ENCODE assay signal across 10 cellular contexts in the genomic region with DNA sequence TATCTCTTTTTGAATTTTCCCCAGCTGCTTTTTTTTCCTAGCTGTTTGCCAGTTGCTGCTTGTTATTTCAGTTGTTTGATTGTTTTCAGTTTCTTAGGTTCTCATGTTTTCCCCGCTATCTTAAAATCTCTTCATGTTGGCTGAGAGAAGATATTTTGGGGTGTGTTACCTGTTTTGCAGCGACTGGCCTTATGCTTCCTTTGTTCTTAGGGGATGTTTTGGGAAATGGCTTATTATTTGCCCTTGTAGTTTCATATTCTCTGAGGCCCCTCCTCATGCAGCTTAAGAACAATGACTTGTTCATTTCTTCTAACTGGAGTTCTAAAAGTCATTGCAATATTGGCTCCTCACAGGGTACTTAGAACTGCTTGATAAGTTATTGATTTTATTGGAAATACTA. TPM values are rescaled to one million over a fixed set of nuclear protein-coding genes. Genes with fewer than 3 reads are reported as not detected.
DNase-seq lines count a peak whose midpoint lies in the region; ATAC-seq and TF ChIP-seq lines count a peak whose summit lies in the region.
"Not testable (repeated sequence)": the region's sequence is repeated elsewhere in the genome, so short reads cannot be mapped to it uniquely, and the experiment has no call there.
"Had no signal": no experiment of that assay in that cellular context is flagged by ENCODE, and none has a peak within 500 bp of the region (broad histone marks: within the 10 kb centered on the region; RNA-seq: fewer than 3 reads in every experiment).

No MANE protein-coding gene starts in this region.

- peaks cover 15% of the 10 kb centered on the region for H3K36me3 Mint-ChIP-seq in CD8-positive, alpha-beta T cell
- H3K36me3 Mint-ChIP-seq in activated CD4-positive, alpha-beta T cell treated with anti-CD3 and anti-CD28 coated beads, Interleukin-2, amount 10 ng/mL, durations not matched to agents 24 days and 14 days (ENCODE audit: low read depth) = peaks cover 19% of the 10 kb centered on the region
- H3K36me3 Mint-ChIP-seq in activated CD8-positive, alpha-beta memory T cell treated with anti-CD3 and anti-CD28 coated beads, Interleukin-2, amount 10 ng/mL, durations not matched to agents 7 days and 5 days = peaks cover 18% of the 10 kb centered on the region
- peaks cover 48% of the 10 kb centered on the region for H3K36me3 Mint-ChIP-seq in activated naive CD4-positive, alpha-beta T cell treated with anti-CD3 and anti-CD28 coated beads, Interleukin-2, amount 10 ng/mL, durations not matched to agents 7 days and 5 days
- H3K36me3 Mint-ChIP-seq in naive thymus-derived CD8-positive, alpha-beta T cell = peaks cover 5 to 23% (median 18%) of the 10 kb centered on the region in 3 donors

- H3K36me3 ChIP-seq in CD8-positive, alpha-beta T cell (ENCODE audit: insufficient read depth, low read length); body of pancreas (replicated peaks in 1 of 2; ENCODE audit: insufficient read depth in 1 of 2, low read depth in 2 of 2); heart left ventricle: not testable (repeated sequence)

- not testable (repeated sequence) for H3K27ac ChIP-seq in CD8-positive, alpha-beta T cell (ENCODE audit: low read depth, low read length); body of pancreas
- peak overlapping the region in 10 of 12 donors; percentile 10 to 75 (median 55) for H3K27ac ChIP-seq in heart left ventricle

- H3K4me3 ChIP-seq in CD8-positive, alpha-beta T cell (ENCODE audit: low read depth, low read length); body of pancreas; heart left ventricle: not testable (repeated sequence)

- peaks cover 14% of the 10 kb centered on the region for H3K9me3 Mint-ChIP-seq in CD8-positive, alpha-beta T cell
- H3K9me3 Mint-ChIP-seq in activated CD4-positive, alpha-beta T cell treated with anti-CD3 and anti-CD28 coated beads, Interleukin-2, amount 10 ng/mL, durations not matched to agents 24 days and 14 days = peaks cover 14% of the 10 kb centered on the region
- not testable (repeated sequence) for H3K9me3 Mint-ChIP-seq in activated CD8-positive, alpha-beta memory T cell treated with anti-CD3 and anti-CD28 coated beads, Interleukin-2, amount 10 ng/mL, durations not matched to agents 7 days and 5 days (ENCODE audit: low read depth)
- peaks cover 51% of the 10 kb centered on the region for H3K9me3 Mint-ChIP-seq in activated naive CD4-positive, alpha-beta T cell treated with anti-CD3 and anti-CD28 coated beads, Interleukin-2, amount 10 ng/mL, durations not matched to agents 7 days and 5 days
- H3K9me3 Mint-ChIP-seq in naive thymus-derived CD8-positive, alpha-beta T cell = peaks cover 0 to 32% (median 12%) of the 10 kb centered on the region in 9 donors

- CTCF ChIA-PET in CD8-positive, alpha-beta T cell (lab: Charles Lee) = interaction anchor here (0.6 to 1.0 kb wide), 3 partner anchors 11 to 77 kb away, joined by 3 read pairs; no protein-coding TSS in a partner anchor
- CTCF ChIA-PET in activated CD8-positive, alpha-beta memory T cell treated with anti-CD3 and anti-CD28 coated beads, Interleukin-2, amount 10 ng/mL, durations not matched to agents 7 days and 5 days (lab: Charles Lee) = not testable (repeated sequence)
- CTCF ChIA-PET in activated naive CD4-positive, alpha-beta T cell treated with anti-CD3 and anti-CD28 coated beads, Interleukin-2, amount 10 ng/mL, durations not matched to agents 7 days and 5 days (lab: Charles Lee) = interaction anchor here (1.0 kb wide), 1 partner anchor 11 kb away, joined by 3 read pairs; no protein-coding TSS in a partner anchor

- DNase-seq in CD8-positive, alpha-beta T cell; activated CD8-positive, alpha-beta memory T cell treated with anti-CD3 and anti-CD28 coated beads, Interleukin-2, amount 10 ng/mL, durations not matched to agents 7 days and 5 days; activated naive CD4-positive, alpha-beta T cell treated with anti-CD3 and anti-CD28 coated beads, Interleukin-2, amount 10 ng/mL, durations not matched to agents 7 days and 5 days; body of pancreas; heart left ventricle: not testable (repeated sequence)
- peak; percentile 76 for DNase-seq in activated CD4-positive, alpha-beta T cell treated with anti-CD3 and anti-CD28 coated beads, Interleukin-2, amount 10 ng/mL, durations not matched to agents 24 days and 14 days
- peak in 3 of 10 donors; percentile 24 to 66 (median 64) for DNase-seq in naive thymus-derived CD8-positive, alpha-beta T cell

- POLR2A ChIA-PET in CD8-positive, alpha-beta T cell (lab: Charles Lee) = interaction anchor here (1.0 to 1.4 kb wide), 4 partner anchors 12 to 37 kb away, joined by 3 to 5 read pairs (median 4); partner anchors contain the start of gene GIMAP4
- POLR2A ChIA-PET in naive thymus-derived CD8-positive, alpha-beta T cell (lab: Charles Lee) = interaction anchor here (0.6 to 1.9 kb wide), 12 partner anchors 9 to 140 kb away, joined by 3 to 16 read pairs (median 4); partner anchors contain the start of genes GIMAP1, GIMAP4, GIMAP5 and GIMAP6

- H3K4me1 ChIP-seq in CD8-positive, alpha-beta T cell (ENCODE audit: insufficient read depth, low read length) = peaks cover 22% of the 10 kb centered on the region
- H3K4me1 ChIP-seq in body of pancreas = not testable (repeated sequence)
- peaks cover 0 to 12% (median 0%) of the 10 kb centered on the region in 12 donors for H3K4me1 ChIP-seq in heart left ventricle

- peak overlapping the region; percentile 2 for H3K4me3 Mint-ChIP-seq in CD8-positive, alpha-beta T cell
- peak overlapping the region; percentile 28 for H3K4me3 Mint-ChIP-seq in activated CD4-positive, alpha-beta T cell treated with anti-CD3 and anti-CD28 coated beads, Interleukin-2, amount 10 ng/mL, durations not matched to agents 24 days and 14 days
- not testable (repeated sequence) for H3K4me3 Mint-ChIP-seq in activated CD8-positive, alpha-beta memory T cell treated with anti-CD3 and anti-CD28 coated beads, Interleukin-2, amount 10 ng/mL, durations not matched to agents 7 days and 5 days
- H3K4me3 Mint-ChIP-seq in activated naive CD4-positive, alpha-beta T cell treated with anti-CD3 and anti-CD28 coated beads, Interleukin-2, amount 10 ng/mL, durations not matched to agents 7 days and 5 days = peak overlapping the region; percentile 18
- H3K4me3 Mint-ChIP-seq in naive thymus-derived CD8-positive, alpha-beta T cell = peak overlapping the region; percentile 20 to 70 (median 62)

- TF ChIP-seq CTCF in CD8-positive, alpha-beta T cell (IDR thresholded peaks at IDR 0.05); body of pancreas (IDR thresholded peaks at IDR 0.05); heart left ventricle (IDR thresholded peaks at IDR 0.05): not testable (repeated sequence)

- H3K27ac Mint-ChIP-seq in CD8-positive, alpha-beta T cell = peak overlapping the region; percentile 88
- peak overlapping the region; percentile 74 for H3K27ac Mint-ChIP-seq in activated CD4-positive, alpha-beta T cell treated with anti-CD3 and anti-CD28 coated beads, Interleukin-2, amount 10 ng/mL, durations not matched to agents 24 days and 14 days
- peak overlapping the region; percentile 11 for H3K27ac Mint-ChIP-seq in activated CD8-positive, alpha-beta memory T cell treated with anti-CD3 and anti-CD28 coated beads, Interleukin-2, amount 10 ng/mL, durations not matched to agents 7 days and 5 days
- peak overlapping the region; percentile 87 for H3K27ac Mint-ChIP-seq in activated naive CD4-positive, alpha-beta T cell treated with anti-CD3 and anti-CD28 coated beads, Interleukin-2, amount 10 ng/mL, durations not matched to agents 7 days and 5 days
- peak overlapping the region; percentile 28 to 96 (median 85) for H3K27ac Mint-ChIP-seq in naive thymus-derived CD8-positive, alpha-beta T cell

- intact Hi-C loops in CD8-positive, alpha-beta T cell (cut with DNase I, micrococcal nuclease); activated CD4-positive, alpha-beta T cell treated with anti-CD3 and anti-CD28 coated beads, Interleukin-2, amount 10 ng/mL, durations not matched to agents 24 days and 14 days (cut with micrococcal nuclease); body of pancreas (cut with DNase I); heart left ventricle (cut with DNase I): not testable (repeated sequence)

- not testable (repeated sequence) for H3K27me3 ChIP-seq in CD8-positive, alpha-beta T cell (ENCODE audit: insufficient read depth, low read length); body of pancreas; heart left ventricle

- peaks cover 62% of the 10 kb centered on the region for H3K4me1 Mint-ChIP-seq in CD8-positive, alpha-beta T cell (ENCODE audit: low read depth)
- H3K4me1 Mint-ChIP-seq in activated CD4-positive, alpha-beta T cell treated with anti-CD3 and anti-CD28 coated beads, Interleukin-2, amount 10 ng/mL, durations not matched to agents 24 days and 14 days = peaks cover 23% of the 10 kb centered on the region
- H3K4me1 Mint-ChIP-seq in activated CD8-positive, alpha-beta memory T cell treated with anti-CD3 and anti-CD28 coated beads, Interleukin-2, amount 10 ng/mL, durations not matched to agents 7 days and 5 days = peaks cover 11% of the 10 kb centered on the region
- H3K4me1 Mint-ChIP-seq in activated naive CD4-positive, alpha-beta T cell treated with anti-CD3 and anti-CD28 coated beads, Interleukin-2, amount 10 ng/mL, durations not matched to agents 7 days and 5 days = peaks cover 43% of the 10 kb centered on the region
- peaks cover 27 to 82% (median 69%) of the 10 kb centered on the region in 4 donors for H3K4me1 Mint-ChIP-seq in naive thymus-derived CD8-positive, alpha-beta T cell

- ATAC-seq in CD8-positive, alpha-beta T cell = peak; percentile 71
- not testable (repeated sequence) for ATAC-seq in activated CD8-positive, alpha-beta memory T cell treated with anti-CD3 and anti-CD28 coated beads, Interleukin-2, amount 10 ng/mL, durations not matched to agents 7 days and 5 days
- ATAC-seq in body of pancreas (peak; percentile 18), heart left ventricle (peak; percentile 45 to 87 (median 54))
- ATAC-seq in naive thymus-derived CD8-positive, alpha-beta T cell = peak; percentile 97 to 98

- not testable (repeated sequence) for TF ChIP-seq POLR2A in body of pancreas (IDR thresholded peaks at IDR 0.05); heart left ventricle (IDR thresholded peaks at IDR 0.05)

- WGBS in body of pancreas, 2 donors = 61 to 68% methylated on average over 2 of the region's 2 CpGs
- 53 to 73% (median 64%) methylated on average over 2 of the region's 2 CpGs for WGBS in heart left ventricle, 4 donors

- not testable (repeated sequence) for H3K9me3 ChIP-seq in CD8-positive, alpha-beta T cell (ENCODE audit: low read length); body of pancreas
- peaks cover 0 to 14% (median 0%) of the 10 kb centered on the region in 12 donors for H3K9me3 ChIP-seq in heart left ventricle

- not testable (repeated sequence) for H3K27me3 Mint-ChIP-seq in CD8-positive, alpha-beta T cell (ENCODE audit: low read depth); activated CD4-positive, alpha-beta T cell treated with anti-CD3 and anti-CD28 coated beads, Interleukin-2, amount 10 ng/mL, durations not matched to agents 24 days and 14 days; activated CD8-positive, alpha-beta memory T cell treated with anti-CD3 and anti-CD28 coated beads, Interleukin-2, amount 10 ng/mL, durations not matched to agents 7 days and 5 days; activated naive CD4-positive, alpha-beta T cell treated with anti-CD3 and anti-CD28 coated beads, Interleukin-2, amount 10 ng/mL, durations not matched to agents 7 days and 5 days; naive thymus-derived CD8-positive, alpha-beta T cell

RNA-seq across cellular contexts. Expression of gene GIMAP6, which starts 28.6 kb away (rescaled TPM):
- 10 to 100 TPM; 10.5 to 10.8 TPM for total RNA-seq in CD8-positive, alpha-beta T cell
- 35.5 and 35.8 TPM in 2 replicates for total RNA-seq in activated CD4-positive, alpha-beta T cell treated with anti-CD3 and anti-CD28 coated beads, Interleukin-2, amount 10 ng/mL, durations not matched to agents 24 days and 14 days
- total RNA-seq in activated CD8-positive, alpha-beta memory T cell treated with anti-CD3 and anti-CD28 coated beads, Interleukin-2, amount 10 ng/mL, durations not matched to agents 7 days and 5 days = 10 to 100 TPM; 54.6 to 65.0 TPM
- 10 to 100 TPM in 1 of 2 donors, 1 to 10 TPM in 1; 8.6 to 10.6 TPM for total RNA-seq in body of pancreas
- total RNA-seq in heart left ventricle = 10 to 100 TPM; 20.3 to 52.7 (median 24.4) TPM
- 10 to 100 TPM; 13.8 to 29.6 TPM for polyA plus RNA-seq in heart left ventricle
- 100 to 1,000 TPM; 213 to 216 TPM for total RNA-seq in naive thymus-derived CD8-positive, alpha-beta T cell
- polyA plus RNA-seq in naive thymus-derived CD8-positive, alpha-beta T cell = 100 to 1,000 TPM; 115 to 173 (median 121) TPM
- total RNA-seq: GM23248, H7 had no signal
- polyA plus RNA-seq: AG04450, GM23248 had no signal

RNA-seq across cellular contexts. Expression of gene GIMAP4, which starts 36.4 kb away (rescaled TPM):
- total RNA-seq in CD8-positive, alpha-beta T cell = 10 to 100 TPM; 11.8 to 13.8 TPM
- 61.1 and 62.7 TPM in 2 replicates for total RNA-seq in activated CD4-positive, alpha-beta T cell treated with anti-CD3 and anti-CD28 coated beads, Interleukin-2, amount 10 ng/mL, durations not matched to agents 24 days and 14 days
- total RNA-seq in activated CD8-positive, alpha-beta memory T cell treated with anti-CD3 and anti-CD28 coated beads, Interleukin-2, amount 10 ng/mL, durations not matched to agents 7 days and 5 days = 100 to 1,000 TPM in 1 of 2 experiments, 10 to 100 TPM in 1; 60.5 to 145 TPM
- total RNA-seq in body of pancreas (10 to 100 TPM in 1 of 2 donors, 1 to 10 TPM in 1; 8.2 to 13.0 TPM), heart left ventricle (10 to 100 TPM; 25.1 to 80.2 (median 35.2) TPM)
- polyA plus RNA-seq in heart left ventricle = 10 to 100 TPM; 32.8 to 35.5 TPM
- 100 to 1,000 TPM; 381 to 403 TPM for total RNA-seq in naive thymus-derived CD8-positive, alpha-beta T cell
- polyA plus RNA-seq in naive thymus-derived CD8-positive, alpha-beta T cell = 100 to 1,000 TPM; 233 to 526 (median 341) TPM
- total RNA-seq: GM23248, H7 had no signal
- polyA plus RNA-seq: AG04450, GM23248 had no signal

Comparison
In these comparisons a context has a peak if more than half of its experiments do, and no peak if none do; other contexts are left out.
1. H3K27ac Mint-ChIP-seq: peak in every context shown above with its lines; median percentile 88 in CD8-positive, alpha-beta T cell; 87 in activated naive CD4-positive, alpha-beta T cell treated with anti-CD3 and anti-CD28 coated beads, Interleukin-2, amount 10 ng/mL, durations not matched to agents 7 days and 5 days; 85 in naive thymus-derived CD8-positive, alpha-beta T cell; 74 in activated CD4-positive, alpha-beta T cell treated with anti-CD3 and anti-CD28 coated beads, Interleukin-2, amount 10 ng/mL, durations not matched to agents 24 days and 14 days; 11 in activated CD8-positive, alpha-beta memory T cell treated with anti-CD3 and anti-CD28 coated beads, Interleukin-2, amount 10 ng/mL, durations not matched to agents 7 days and 5 days.